Comparison of ENCODE assay signal across 1 cellular context in the genomic region with DNA sequence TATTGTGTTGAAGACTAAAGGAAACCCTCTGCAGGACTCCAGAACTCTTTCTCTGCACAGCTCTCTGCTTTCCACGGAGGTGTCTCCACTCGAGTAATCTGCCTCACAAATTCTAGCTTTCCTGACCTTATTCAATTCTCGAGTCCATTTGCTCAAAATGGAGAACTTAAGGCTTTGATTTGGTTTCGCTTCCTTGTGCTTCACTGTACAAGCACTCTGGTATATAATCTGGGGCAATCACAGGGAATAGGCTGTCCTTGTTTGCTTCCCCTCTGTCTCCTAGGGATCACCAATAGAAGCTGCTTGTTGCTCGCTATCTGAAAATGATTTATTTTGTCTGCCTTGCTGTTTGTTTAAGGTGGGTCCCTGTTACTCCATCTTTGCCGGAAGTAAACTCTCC.
TF ChIP-seq lines count a peak whose summit lies in the region.

No MANE protein-coding gene starts in this region.

TF ChIP-seq in GM23338, 12 proteins besides CTCF, POLR2A, EP300 and RAD21 (continued from another document):
- TF ChIP-seq, protein P1, sequence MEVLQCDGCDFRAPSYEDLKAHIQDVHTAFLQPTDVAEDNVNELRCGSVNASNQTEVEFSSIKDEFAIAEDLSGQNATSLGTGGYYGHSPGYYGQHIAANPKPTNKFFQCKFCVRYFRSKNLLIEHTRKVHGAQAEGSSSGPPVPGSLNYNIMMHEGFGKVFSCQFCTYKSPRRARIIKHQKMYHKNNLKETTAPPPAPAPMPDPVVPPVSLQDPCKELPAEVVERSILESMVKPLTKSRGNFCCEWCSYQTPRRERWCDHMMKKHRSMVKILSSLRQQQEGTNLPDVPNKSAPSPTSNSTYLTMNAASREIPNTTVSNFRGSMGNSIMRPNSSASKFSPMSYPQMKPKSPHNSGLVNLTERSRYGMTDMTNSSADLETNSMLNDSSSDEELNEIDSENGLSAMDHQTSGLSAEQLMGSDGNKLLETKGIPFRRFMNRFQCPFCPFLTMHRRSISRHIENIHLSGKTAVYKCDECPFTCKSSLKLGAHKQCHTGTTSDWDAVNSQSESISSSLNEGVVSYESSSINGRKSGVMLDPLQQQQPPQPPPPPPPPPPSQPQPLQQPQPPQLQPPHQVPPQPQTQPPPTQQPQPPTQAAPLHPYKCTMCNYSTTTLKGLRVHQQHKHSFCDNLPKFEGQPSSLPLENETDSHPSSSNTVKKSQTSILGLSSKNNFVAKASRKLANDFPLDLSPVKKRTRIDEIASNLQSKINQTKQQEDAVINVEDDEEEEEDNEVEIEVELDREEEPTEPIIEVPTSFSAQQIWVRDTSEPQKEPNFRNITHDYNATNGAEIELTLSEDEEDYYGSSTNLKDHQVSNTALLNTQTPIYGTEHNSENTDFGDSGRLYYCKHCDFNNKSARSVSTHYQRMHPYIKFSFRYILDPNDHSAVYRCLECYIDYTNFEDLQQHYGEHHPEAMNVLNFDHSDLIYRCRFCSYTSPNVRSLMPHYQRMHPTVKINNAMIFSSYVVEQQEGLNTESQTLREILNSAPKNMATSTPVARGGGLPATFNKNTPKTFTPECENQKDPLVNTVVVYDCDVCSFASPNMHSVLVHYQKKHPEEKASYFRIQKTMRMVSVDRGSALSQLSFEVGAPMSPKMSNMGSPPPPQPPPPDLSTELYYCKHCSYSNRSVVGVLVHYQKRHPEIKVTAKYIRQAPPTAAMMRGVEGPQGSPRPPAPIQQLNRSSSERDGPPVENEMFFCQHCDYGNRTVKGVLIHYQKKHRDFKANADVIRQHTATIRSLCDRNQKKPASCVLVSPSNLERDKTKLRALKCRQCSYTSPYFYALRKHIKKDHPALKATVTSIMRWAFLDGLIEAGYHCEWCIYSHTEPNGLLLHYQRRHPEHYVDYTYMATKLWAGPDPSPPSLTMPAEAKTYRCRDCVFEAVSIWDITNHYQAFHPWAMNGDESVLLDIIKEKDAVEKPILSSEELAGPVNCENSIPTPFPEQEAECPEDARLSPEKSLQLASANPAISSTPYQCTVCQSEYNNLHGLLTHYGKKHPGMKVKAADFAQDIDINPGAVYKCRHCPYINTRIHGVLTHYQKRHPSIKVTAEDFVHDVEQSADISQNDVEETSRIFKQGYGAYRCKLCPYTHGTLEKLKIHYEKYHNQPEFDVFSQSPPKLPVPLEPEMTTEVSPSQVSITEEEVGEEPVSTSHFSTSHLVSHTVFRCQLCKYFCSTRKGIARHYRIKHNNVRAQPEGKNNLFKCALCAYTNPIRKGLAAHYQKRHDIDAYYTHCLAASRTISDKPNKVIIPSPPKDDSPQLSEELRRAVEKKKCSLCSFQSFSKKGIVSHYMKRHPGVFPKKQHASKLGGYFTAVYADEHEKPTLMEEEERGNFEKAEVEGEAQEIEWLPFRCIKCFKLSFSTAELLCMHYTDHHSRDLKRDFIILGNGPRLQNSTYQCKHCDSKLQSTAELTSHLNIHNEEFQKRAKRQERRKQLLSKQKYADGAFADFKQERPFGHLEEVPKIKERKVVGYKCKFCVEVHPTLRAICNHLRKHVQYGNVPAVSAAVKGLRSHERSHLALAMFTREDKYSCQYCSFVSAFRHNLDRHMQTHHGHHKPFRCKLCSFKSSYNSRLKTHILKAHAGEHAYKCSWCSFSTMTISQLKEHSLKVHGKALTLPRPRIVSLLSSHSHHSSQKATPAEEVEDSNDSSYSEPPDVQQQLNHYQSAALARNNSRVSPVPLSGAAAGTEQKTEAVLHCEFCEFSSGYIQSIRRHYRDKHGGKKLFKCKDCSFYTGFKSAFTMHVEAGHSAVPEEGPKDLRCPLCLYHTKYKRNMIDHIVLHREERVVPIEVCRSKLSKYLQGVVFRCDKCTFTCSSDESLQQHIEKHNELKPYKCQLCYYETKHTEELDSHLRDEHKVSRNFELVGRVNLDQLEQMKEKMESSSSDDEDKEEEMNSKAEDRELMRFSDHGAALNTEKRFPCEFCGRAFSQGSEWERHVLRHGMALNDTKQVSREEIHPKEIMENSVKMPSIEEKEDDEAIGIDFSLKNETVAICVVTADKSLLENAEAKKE (CRISPR knock-in tag; IDR thresholded peaks at IDR 0.05), result no peak
- TF ChIP-seq EZH2 (IDR thresholded peaks at IDR 0.05; ENCODE audit: low read depth, unreplicated experiment), result no peak
- TF ChIP-seq JUNB (IDR thresholded peaks at IDR 0.05; ENCODE audit: unreplicated experiment), result no peak
- no peak for TF ChIP-seq ZNF331 (CRISPR knock-in tag; IDR thresholded peaks at IDR 0.05; ENCODE audit: low read depth)
- no peak for TF ChIP-seq POLR2AphosphoS5 (IDR thresholded peaks at IDR 0.05; ENCODE audit: low read depth)
- TF ChIP-seq, protein P2, sequence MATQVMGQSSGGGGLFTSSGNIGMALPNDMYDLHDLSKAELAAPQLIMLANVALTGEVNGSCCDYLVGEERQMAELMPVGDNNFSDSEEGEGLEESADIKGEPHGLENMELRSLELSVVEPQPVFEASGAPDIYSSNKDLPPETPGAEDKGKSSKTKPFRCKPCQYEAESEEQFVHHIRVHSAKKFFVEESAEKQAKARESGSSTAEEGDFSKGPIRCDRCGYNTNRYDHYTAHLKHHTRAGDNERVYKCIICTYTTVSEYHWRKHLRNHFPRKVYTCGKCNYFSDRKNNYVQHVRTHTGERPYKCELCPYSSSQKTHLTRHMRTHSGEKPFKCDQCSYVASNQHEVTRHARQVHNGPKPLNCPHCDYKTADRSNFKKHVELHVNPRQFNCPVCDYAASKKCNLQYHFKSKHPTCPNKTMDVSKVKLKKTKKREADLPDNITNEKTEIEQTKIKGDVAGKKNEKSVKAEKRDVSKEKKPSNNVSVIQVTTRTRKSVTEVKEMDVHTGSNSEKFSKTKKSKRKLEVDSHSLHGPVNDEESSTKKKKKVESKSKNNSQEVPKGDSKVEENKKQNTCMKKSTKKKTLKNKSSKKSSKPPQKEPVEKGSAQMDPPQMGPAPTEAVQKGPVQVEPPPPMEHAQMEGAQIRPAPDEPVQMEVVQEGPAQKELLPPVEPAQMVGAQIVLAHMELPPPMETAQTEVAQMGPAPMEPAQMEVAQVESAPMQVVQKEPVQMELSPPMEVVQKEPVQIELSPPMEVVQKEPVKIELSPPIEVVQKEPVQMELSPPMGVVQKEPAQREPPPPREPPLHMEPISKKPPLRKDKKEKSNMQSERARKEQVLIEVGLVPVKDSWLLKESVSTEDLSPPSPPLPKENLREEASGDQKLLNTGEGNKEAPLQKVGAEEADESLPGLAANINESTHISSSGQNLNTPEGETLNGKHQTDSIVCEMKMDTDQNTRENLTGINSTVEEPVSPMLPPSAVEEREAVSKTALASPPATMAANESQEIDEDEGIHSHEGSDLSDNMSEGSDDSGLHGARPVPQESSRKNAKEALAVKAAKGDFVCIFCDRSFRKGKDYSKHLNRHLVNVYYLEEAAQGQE (IDR thresholded peaks at IDR 0.05; ENCODE audit: unreplicated experiment), result no peak
- TF ChIP-seq CREB1 (CRISPR knock-in tag; IDR thresholded peaks at IDR 0.05; ENCODE audit: low read depth), result no peak
- TF ChIP-seq, protein P3, sequence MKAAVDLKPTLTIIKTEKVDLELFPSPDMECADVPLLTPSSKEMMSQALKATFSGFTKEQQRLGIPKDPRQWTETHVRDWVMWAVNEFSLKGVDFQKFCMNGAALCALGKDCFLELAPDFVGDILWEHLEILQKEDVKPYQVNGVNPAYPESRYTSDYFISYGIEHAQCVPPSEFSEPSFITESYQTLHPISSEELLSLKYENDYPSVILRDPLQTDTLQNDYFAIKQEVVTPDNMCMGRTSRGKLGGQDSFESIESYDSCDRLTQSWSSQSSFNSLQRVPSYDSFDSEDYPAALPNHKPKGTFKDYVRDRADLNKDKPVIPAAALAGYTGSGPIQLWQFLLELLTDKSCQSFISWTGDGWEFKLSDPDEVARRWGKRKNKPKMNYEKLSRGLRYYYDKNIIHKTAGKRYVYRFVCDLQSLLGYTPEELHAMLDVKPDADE (IDR thresholded peaks at IDR 0.05), result no peak
- no peak for TF ChIP-seq ZNF114 (CRISPR knock-in tag; IDR thresholded peaks at IDR 0.05)
- no peak for TF ChIP-seq STAT1 (IDR thresholded peaks at IDR 0.05; ENCODE audit: unreplicated experiment)
TF ChIP-seq in GM23338: peak in this region for 0.
